ENCODE assay signal across 8 cellular contexts in genomic region chr3:126704494-126705214, GRCh38. TPM values are rescaled to one million over a fixed set of nuclear protein-coding genes. Genes with fewer than 3 reads are reported as not detected.
DNase-seq lines count a peak whose midpoint lies in the region; ATAC-seq and TF ChIP-seq lines count a peak whose summit lies in the region.

No MANE protein-coding gene starts in this region.

- peaks cover 5% of the 10 kb centered on the region for H3K36me3 Mint-ChIP-seq in CD4-positive, alpha-beta T cell (ENCODE audit: low read depth)
- H3K36me3 Mint-ChIP-seq in neural progenitor cell, result peaks cover 16% of the 10 kb centered on the region

- no TSS peak for BruUV-seq in PC-3 (replicated peaks; lab: Mats Ljungman, UMichigan)

- H3K4me1 ChIP-seq in PC-3 (ENCODE audit: insufficient read depth, low read length) (peaks cover 17% of the 10 kb centered on the region), neural progenitor cell (no peaks in the 10 kb centered on the region)

- H3K4me2 ChIP-seq in PC-3 (ENCODE audit: low read length) (peak overlapping the region; percentile 90), neural progenitor cell (peak overlapping the region; percentile 97)

- H2AFZ ChIP-seq in PC-3 (ENCODE audit: low read length), result peak overlapping the region; percentile 83
- H2AFZ ChIP-seq in neural progenitor cell (replicated peaks), result peak overlapping the region; percentile 97

- TF ChIP-seq CTCF in CD4-positive, alpha-beta T cell (IDR thresholded peaks at IDR 0.05), result no peak
- TF ChIP-seq CTCF in PC-3 (conservative IDR thresholded peaks at IDR 0.05; ENCODE audit: low read depth, low read length) (no peak), epithelial cell of proximal tubule (conservative IDR thresholded peaks at IDR 0.05; ENCODE audit: low read depth, low read length) (no peak), neural progenitor cell (IDR thresholded peaks at IDR 0.05) (no peak)

- peaks cover 50% of the 10 kb centered on the region for H3K79me2 ChIP-seq in PC-3 (ENCODE audit: low read length)
- H3K79me2 ChIP-seq in neural progenitor cell (ENCODE audit: low read depth), result peaks cover 12% of the 10 kb centered on the region

- H3K27ac ChIP-seq in CD4-positive, alpha-beta T cell (ENCODE audit: low read depth, low read length), result no peak overlapping the region
- H3K27ac ChIP-seq in PC-3 (ENCODE audit: low read length) (no peak overlapping the region), neural progenitor cell (no peak overlapping the region)

- H3K9ac ChIP-seq in PC-3 (ENCODE audit: low read length) (peak overlapping the region; percentile 74), neural progenitor cell (no peak overlapping the region)

- H3K36me3 ChIP-seq in PC-3 (ENCODE audit: low read depth, low read length), result no peaks in the 10 kb centered on the region; the same call in 1 of the 2 replicates
- H3K36me3 ChIP-seq in neural progenitor cell, result no peaks in the 10 kb centered on the region

- no peaks in the 10 kb centered on the region for H3K9me3 Mint-ChIP-seq in CD4-positive, alpha-beta T cell
- H3K9me3 Mint-ChIP-seq in neural progenitor cell, result peaks cover 4% of the 10 kb centered on the region

- H3K4me3 Mint-ChIP-seq in CD4-positive, alpha-beta T cell, result peak overlapping the region; percentile 98
- H3K4me3 Mint-ChIP-seq in neural progenitor cell, result peak overlapping the region; percentile 96

- DNase-seq in CD4-positive, alpha-beta T cell, result no peak
- DNase-seq in PC-3 (no peak), epithelial cell of proximal tubule (ENCODE audit: low read depth) (no peak), neural progenitor cell (ENCODE audit: low spot score) (peak; percentile 40), COLO668 (lab: John Stamatoyannopoulos, UW; ENCODE audit: unreplicated experiment) (no peak), NCI-H510A treated with DMSO at 0.1 percent for 48 hours (lab: John Stamatoyannopoulos, UW) (no peak), GDM1 (lab: John Stamatoyannopoulos, UW) (no peak)

- no peaks in the 10 kb centered on the region for H4K20me1 ChIP-seq in PC-3 (ENCODE audit: low read length)
- peaks cover 17% of the 10 kb centered on the region for H4K20me1 ChIP-seq in neural progenitor cell (ENCODE audit: low read depth)

- H3K9me2 ChIP-seq in PC-3 (replicated peaks; ENCODE audit: low read length), result no peaks in the 10 kb centered on the region

- no peaks in the 10 kb centered on the region for H3K9me3 ChIP-seq in CD4-positive, alpha-beta T cell (ENCODE audit: control insufficient read depth, low read length)
- H3K9me3 ChIP-seq in PC-3 (ENCODE audit: low read length) (no peaks in the 10 kb centered on the region), neural progenitor cell (ENCODE audit: low read depth) (no peaks in the 10 kb centered on the region)

- intact Hi-C loops in CD4-positive, alpha-beta T cell (cut with DNase I, micrococcal nuclease), result loop anchor here (1.0 to 10.0 kb wide), 11 partner anchors 49 to 1348 kb away; partner anchors contain the start of genes ABTB1 (in 1 of the 2), KLF15 (in 1 of the 2), OSBPL11 (in 1 of the 2) and PLXNA1 (in 1 of the 2)
- intact Hi-C loops in PC-3 (cut with micrococcal nuclease), result no loop called here

- H3F3A ChIP-seq in PC-3 (ENCODE audit: low read length, unreplicated experiment) (no peaks in the 10 kb centered on the region), neural progenitor cell (ENCODE audit: low read depth) (no peaks in the 10 kb centered on the region)

- H3K27me3 ChIP-seq in CD4-positive, alpha-beta T cell (ENCODE audit: control insufficient read depth, insufficient read depth, low read length), result peaks cover 4% of the 10 kb centered on the region
- H3K27me3 ChIP-seq in PC-3 (ENCODE audit: low read length) (no peaks in the 10 kb centered on the region), neural progenitor cell (peaks cover 39% of the 10 kb centered on the region)

- peaks cover 31% of the 10 kb centered on the region for H3K4me1 Mint-ChIP-seq in CD4-positive, alpha-beta T cell (ENCODE audit: low read depth)
- H3K4me1 Mint-ChIP-seq in neural progenitor cell, result peaks cover 18% of the 10 kb centered on the region

- H3K4me3 ChIP-seq in PC-3 (ENCODE audit: low read length) (peak overlapping the region; percentile 76), epithelial cell of proximal tubule (ENCODE audit: low read depth, low read length) (peak overlapping the region; percentile 79), neural progenitor cell (peak overlapping the region; percentile 90)

- POLR2A ChIA-PET in CD4-positive, alpha-beta T cell (lab: Charles Lee), result no interaction called here
- POLR2A ChIA-PET in PC-3 (lab: Charles Lee; ENCODE audit: unreplicated experiment), result interaction anchor here (0.7 kb wide), 1 partner anchor 102 kb away, joined by 3 read pairs; no protein-coding TSS in a partner anchor

- no peak for ATAC-seq in CD4-positive, alpha-beta T cell (ENCODE audit: poor library complexity)
- ATAC-seq in GM19452 (IDR thresholded peaks at IDR 0.05; ENCODE audit: unreplicated experiment) (peak; percentile 23), PC-3 (peak; percentile 29)

- peak overlapping the region; percentile 70 for H3K27ac Mint-ChIP-seq in CD4-positive, alpha-beta T cell
- H3K27ac Mint-ChIP-seq in neural progenitor cell, result no peak overlapping the region

- CTCF ChIA-PET in CD4-positive, alpha-beta T cell (lab: Charles Lee), result interaction anchor here (1.1 to 1.8 kb wide), 2 partner anchors 25 to 1371 kb away, joined by 3 to 4 read pairs; no protein-coding TSS in a partner anchor
- CTCF ChIA-PET in PC-3 (lab: Charles Lee), result no interaction called here

- peaks cover 17% of the 10 kb centered on the region for H3K27me3 Mint-ChIP-seq in CD4-positive, alpha-beta T cell
- peaks cover 4% of the 10 kb centered on the region for H3K27me3 Mint-ChIP-seq in neural progenitor cell (ENCODE audit: insufficient read depth, low read depth)

RNA-seq across cellular contexts. Expression of gene CHCHD6, which starts 0.6 kb away (rescaled TPM):
- 1 to 10 TPM; 8.7 to 9.3 TPM for total RNA-seq in CD4-positive, alpha-beta T cell
- total RNA-seq in PC-3 (2014; rRNA removed) (32.3 and 33.0 TPM in 2 replicates), epithelial cell of proximal tubule (13.8 and 38.2 TPM in 2 replicates), neural progenitor cell (ENCODE audit: low replicate concordance) (35.7 and 46.2 TPM in 2 replicates)

RNA-seq across cellular contexts. Expression of gene TXNRD3, which starts 49.7 kb away (rescaled TPM):
- total RNA-seq in CD4-positive, alpha-beta T cell, result 1 to 10 TPM; 1.0 to 1.5 TPM
- total RNA-seq in PC-3 (2014; rRNA removed) (5.5 and 7.8 TPM in 2 replicates), epithelial cell of proximal tubule (4.5 and 9.4 TPM in 2 replicates), neural progenitor cell (ENCODE audit: low replicate concordance) (8.5 and 10.3 TPM in 2 replicates)
